In genomic region chr15:59199775-59200465, GRCh38 we compare ENCODE assay signal across 14 cellular contexts. TPM values are rescaled to one million over a fixed set of nuclear protein-coding genes. Genes with fewer than 3 reads are reported as not detected.
DNase-seq lines count a peak whose midpoint lies in the region; ATAC-seq and TF ChIP-seq lines count a peak whose summit lies in the region.
"Had no signal": no experiment of that assay in that cellular context is flagged by ENCODE, and none has a peak within 500 bp of the region (broad histone marks: within the 10 kb centered on the region; RNA-seq: fewer than 3 reads in every experiment).

No MANE protein-coding gene starts in this region.

- DNase-seq in EH (ENCODE audit: low read depth) (peak; percentile 79), RKO (ENCODE audit: low spot score) (peak; percentile 57), epithelial cell of prostate (ENCODE audit: low read depth, low spot score) (no peak), osteocyte (ENCODE audit: extremely low spot score, unreplicated experiment) (peak; percentile 38), NCI-H1417 treated with DMSO at 0.1 percent for 48 hours (lab: John Stamatoyannopoulos, UW) (no peak), natural killer cell (no peak)
- DNase-seq in activated CD4-positive, alpha-beta T cell treated with anti-CD3 and anti-CD28 coated beads for 48 hours, result no peak
- DNase-seq: activated CD4-positive, alpha-beta T cell treated with anti-CD3 and anti-CD28 coated beads, Interleukin-2, amount 50 U/mL, for 48 hours; adrenal gland; naive thymus-derived CD8-positive, alpha-beta T cell; RPMI8226; thyroid gland had no signal

- H3K9me3 Mint-ChIP-seq in osteocyte (ENCODE audit: unreplicated experiment) (no peaks in the 10 kb centered on the region), natural killer cell (no peaks in the 10 kb centered on the region)
- H3K9me3 Mint-ChIP-seq: naive thymus-derived CD8-positive, alpha-beta T cell had no signal

- ATAC-seq in GM21825 (IDR thresholded peaks at IDR 0.05; ENCODE audit: unreplicated experiment), result no peak
- no peak for ATAC-seq in natural killer cell
- ATAC-seq: naive thymus-derived CD8-positive, alpha-beta T cell had no signal

- intact Hi-C loops in natural killer cell (cut with micrococcal nuclease), result no loop called here

- H3K27me3 Mint-ChIP-seq in osteocyte (ENCODE audit: unreplicated experiment) (no peaks in the 10 kb centered on the region), natural killer cell (ENCODE audit: low read depth in 2 of 2) (no peaks in the 10 kb centered on the region)

- TF ChIP-seq CTCF in osteocyte (IDR thresholded peaks at IDR 0.05) (no peak), natural killer cell (IDR thresholded peaks at IDR 0.05) (no peak)

- H3K36me3 Mint-ChIP-seq in osteocyte (ENCODE audit: unreplicated experiment) (peaks cover 30% of the 10 kb centered on the region), natural killer cell (no peaks in the 10 kb centered on the region)
- H3K36me3 Mint-ChIP-seq: naive thymus-derived CD8-positive, alpha-beta T cell had no signal

- H3K4me3 Mint-ChIP-seq in osteocyte (ENCODE audit: unreplicated experiment) (no peak overlapping the region), natural killer cell (no peak overlapping the region)
- H3K4me3 Mint-ChIP-seq: naive thymus-derived CD8-positive, alpha-beta T cell had no signal

- peak overlapping the region; percentile 77 for H3K27ac Mint-ChIP-seq in osteocyte (ENCODE audit: unreplicated experiment)
- no peak overlapping the region for H3K27ac Mint-ChIP-seq in natural killer cell
- H3K27ac Mint-ChIP-seq: naive thymus-derived CD8-positive, alpha-beta T cell had no signal

- H3K4me1 Mint-ChIP-seq in osteocyte (ENCODE audit: unreplicated experiment) (peaks cover 27% of the 10 kb centered on the region), natural killer cell (peaks cover 0 to 2% of the 10 kb centered on the region in 2 donors)

- H3K27ac ChIP-seq in epithelial cell of prostate, result peak overlapping the region; percentile 48
- H3K27ac ChIP-seq: adrenal gland, thyroid gland had no signal

RNA-seq across cellular contexts. Expression of gene LDHAL6B, which starts 6.7 kb away (rescaled TPM):
- total RNA-seq in osteocyte, result not detected in 2 replicates
- total RNA-seq in natural killer cell, result not detected
- total RNA-seq: adrenal gland; glomerular endothelial cell; naive thymus-derived CD8-positive, alpha-beta T cell had no signal

Comparison
In these comparisons a context has a peak if more than half of its experiments do, and no peak if none do; other contexts are left out.
1. DNase-seq: peak in EH (single experiment), RKO (single experiment) and osteocyte (single experiment); none in epithelial cell of prostate (single experiment), NCI-H1417 treated with DMSO at 0.1 percent for 48 hours (single experiment), natural killer cell (single experiment) and activated CD4-positive, alpha-beta T cell treated with anti-CD3 and anti-CD28 coated beads for 48 hours (single experiment).